In genomic region chr2:38887347-38887746, GRCh38 we compare ENCODE assay signal across 25 cellular contexts. TPM values are rescaled to one million over a fixed set of nuclear protein-coding genes. Genes with fewer than 3 reads are reported as not detected.
"Had no signal": no experiment of that assay in that cellular context is flagged by ENCODE, and none has a peak within 500 bp of the region (broad histone marks: within the 10 kb centered on the region; RNA-seq: fewer than 3 reads in every experiment).

No MANE protein-coding gene starts in this region.

- H3K4me1 ChIP-seq: colonic mucosa, esophagus squamous epithelium, heart right ventricle, left lung, lower lobe of right lung had no signal

- H3K27ac ChIP-seq: colonic mucosa, epithelial cell of prostate, esophagus squamous epithelium, gastrocnemius medialis, heart right ventricle, left lung, lower lobe of right lung had no signal

- H3K36me3 ChIP-seq: colonic mucosa, gastrocnemius medialis, left lung, lower lobe of right lung had no signal

- ATAC-seq: effector memory CD8-positive, alpha-beta T cell; esophagus mucosa; gastrocnemius medialis; heart right ventricle; left cardiac atrium; left lung; left ventricle myocardium superior; lower lobe of right lung; mucosa of descending colon had no signal

- H3K4me3 ChIP-seq: colonic mucosa, esophagus squamous epithelium, gastrocnemius medialis, heart right ventricle, left lung, lower lobe of right lung, mucosa of descending colon had no signal

- H3K9me3 ChIP-seq: colonic mucosa, esophagus squamous epithelium, gastrocnemius medialis, left lung, lower lobe of right lung, mucosa of descending colon had no signal

- H3K27me3 ChIP-seq: colonic mucosa, esophagus squamous epithelium, gastrocnemius medialis, heart right ventricle, left lung had no signal

- FAIRE-seq: endometrium, islet of Langerhans, keratinocyte had no signal

- DNase-seq: colonic mucosa; cortex of kidney; effector CD8-positive, alpha-beta T cell; effector memory CD8-positive, alpha-beta T cell; endodermal cell; esophagus squamous epithelium; foreskin fibroblast; foreskin melanocyte; gastrocnemius medialis; glutamatergic neuron; head of caudate nucleus; heart right ventricle; hippocampal formation; left cardiac atrium; left lung; left ventricle myocardium superior; lower lobe of right lung; mesenchymal stem cell; mucosa of descending colon; naive B cell had no signal

RNA-seq across cellular contexts. Expression of gene ARHGEF33, which starts 2.3 kb away (rescaled TPM):
- total RNA-seq: esophagus mucosa had no signal
